8 cellular contexts compared by ENCODE assay signal in the genomic region with DNA sequence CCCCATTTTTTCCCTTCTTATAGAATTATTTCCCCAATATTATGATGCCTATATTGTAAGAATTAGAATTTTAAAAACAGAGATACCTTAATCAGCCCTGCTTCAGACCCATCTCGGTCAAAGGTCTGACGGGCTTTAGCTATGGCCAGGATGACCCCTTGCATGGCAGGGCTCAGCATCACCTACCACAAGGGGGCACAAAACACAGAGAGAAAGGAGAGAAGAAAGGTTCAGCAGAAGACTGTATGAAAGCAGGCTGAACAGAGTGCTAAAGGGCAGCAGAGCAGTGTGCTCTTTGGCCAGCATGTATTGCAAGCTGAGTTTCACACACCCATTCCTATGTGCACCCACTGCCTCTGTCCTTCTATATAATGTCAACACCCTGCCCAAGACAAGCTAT. TPM values are rescaled to one million over a fixed set of nuclear protein-coding genes. Genes with fewer than 3 reads are reported as not detected.
A peak's percentile ranks its signal among the peaks of the same experiment; 100 is the strongest.
DNase-seq lines count a peak whose midpoint lies in the region; ATAC-seq and TF ChIP-seq lines count a peak whose summit lies in the region.

No MANE protein-coding gene starts in this region.

- H3K4me3 ChIP-seq in Loucy (ENCODE audit: low read length, poor library complexity, severe bottlenecking): no peak overlapping the region
- no peak overlapping the region for H3K4me3 ChIP-seq in adrenal gland

- TF ChIP-seq CTCF in Loucy (conservative IDR thresholded peaks at IDR 0.05; ENCODE audit: low read length): peak; percentile 75
- peak in 5 of 6 experiments; percentile 8 to 35 (median 25) for TF ChIP-seq CTCF in adrenal gland (IDR thresholded peaks at IDR 0.05)

- H4K20me1 ChIP-seq in Loucy (ENCODE audit: insufficient read depth, low read length, poor library complexity, severe bottlenecking): no peaks in the 10 kb centered on the region

- intact Hi-C loops in Right ventricle myocardium superior (cut with DNase I) (loop anchor here (10.0 kb wide), 1 partner anchor 68 kb away; the partner anchor contains the start of gene USP28), cardiac septum (cut with DNase I) (loop anchor here (10.0 kb wide), 2 partner anchors 68 to 458 kb away; partner anchors contain the start of gene USP28), adrenal gland (cut with DNase I) (no loop called here)

- H3K27me3 ChIP-seq in Loucy (ENCODE audit: insufficient read depth, low read length, poor library complexity, severe bottlenecking) (no peaks in the 10 kb centered on the region), adrenal gland (no peaks in the 10 kb centered on the region)

- no peak overlapping the region for H2AFZ ChIP-seq in Loucy (ENCODE audit: low read length)

- no peak for DNase-seq in Right ventricle myocardium superior
- DNase-seq in cardiac septum (ENCODE audit: low spot score): no peak
- peak in 1 of 7 donors; percentile 19 for DNase-seq in adrenal gland
- DNase-seq in left kidney (ENCODE audit: low read depth, low spot score): peak; percentile 43
- no peak for DNase-seq in stimulated activated naive CD4-positive, alpha-beta T cell treated with Interleukin-2 at 50 U/mL for 16 hours (lab: John Stamatoyannopoulos, UW)
- DNase-seq in NCI-H2171 (lab: John Stamatoyannopoulos, UW): no peak

- H3K9me2 ChIP-seq in Loucy (replicated peaks; ENCODE audit: low read depth, low read length): no peaks in the 10 kb centered on the region

- H3K4me2 ChIP-seq in Loucy (ENCODE audit: low read depth, low read length, poor library complexity, severe bottlenecking): no peak overlapping the region

- H3K79me2 ChIP-seq in Loucy (ENCODE audit: insufficient read depth, low read length): no peaks in the 10 kb centered on the region

- H3K27ac ChIP-seq in adrenal gland: no peak overlapping the region

- ATAC-seq in Right ventricle myocardium superior (ENCODE audit: poor library complexity): peak; percentile 75
- no peak for ATAC-seq in GM21423 (IDR thresholded peaks at IDR 0.05; ENCODE audit: unreplicated experiment)

- 95 to 100% (median 98%) methylated on average over 2 of the region's 2 CpGs for WGBS in adrenal gland, 4 donors

- no peaks in the 10 kb centered on the region for H3F3A ChIP-seq in Loucy (ENCODE audit: low read depth)

- H3K9ac ChIP-seq in Loucy (ENCODE audit: low read depth, low read length, poor library complexity, severe bottlenecking): no peak overlapping the region

- H3K36me3 ChIP-seq in Loucy (ENCODE audit: insufficient read depth, low read length): peaks cover 65% of the 10 kb centered on the region
- H3K36me3 ChIP-seq in adrenal gland (replicated peaks in 1 of 2): peaks cover 0 to 44% of the 10 kb centered on the region in 2 donors

- TF ChIP-seq POLR2A in adrenal gland (IDR thresholded peaks at IDR 0.05): no peak

- H3K4me1 ChIP-seq in Loucy (ENCODE audit: insufficient read depth, low read length, poor library complexity, severe bottlenecking) (peaks cover 11% of the 10 kb centered on the region), adrenal gland (replicated peaks in 1 of 2) (no peaks in the 10 kb centered on the region)

- no peaks in the 10 kb centered on the region for H3K9me3 ChIP-seq in Loucy (ENCODE audit: insufficient read depth, low read depth, low read length)
- H3K9me3 ChIP-seq in adrenal gland (replicated peaks in 1 of 3): no peaks in the 10 kb centered on the region

RNA-seq across cellular contexts. Expression of gene CLDN25, which starts 26.8 kb away (rescaled TPM):
- not detected for total RNA-seq in Right ventricle myocardium superior
- not detected for total RNA-seq in cardiac septum
- total RNA-seq in adrenal gland: not detected
- not detected for polyA plus RNA-seq in adrenal gland

RNA-seq across cellular contexts. Expression of gene ZW10, which starts 32.9 kb away (rescaled TPM):
- total RNA-seq in Right ventricle myocardium superior: 8.4 TPM
- total RNA-seq in cardiac septum: 8.0 TPM
- 10 to 100 TPM in 5 of 8 donors, 1 to 10 TPM in 3; 4.1 to 15.9 (median 11.0) TPM for total RNA-seq in adrenal gland
- polyA plus RNA-seq in adrenal gland: 10 to 100 TPM in 1 of 3 donors, 1 to 10 TPM in 2; 3.2 to 24.3 (median 3.4) TPM

Comparison
In these comparisons a context has a peak if more than half of its experiments do, and no peak if none do; other contexts are left out.
1. intact Hi-C loops: an anchor here in Right ventricle myocardium superior (10.0 kb wide) and cardiac septum (10.0 kb wide); none called in adrenal gland.